Comparison of ENCODE assay signal across 1 cellular context in genomic region chr6:41692735-41693134, GRCh38.
TF ChIP-seq lines count a peak whose summit lies in the region.

No MANE protein-coding gene starts in this region.

TF ChIP-seq in K562, 482 proteins besides CTCF, POLR2A, EP300 and RAD21:
- TF ChIP-seq THAP7 (CRISPR knock-in tag; IDR thresholded peaks at IDR 0.05) (no peak), BRD9 (IDR thresholded peaks at IDR 0.05; ENCODE audit: low read depth, partially characterized antibody) (peak; percentile 31), ZBED1 (IDR thresholded peaks at IDR 0.05) (no peak), JUND (IDR thresholded peaks at IDR 0.05; ENCODE audit: borderline replicate concordance, low read depth, low read length) (no peak), JUND (tag; IDR thresholded peaks at IDR 0.05; ENCODE audit: borderline replicate concordance, low read depth, low read length) (no peak), RBM25 (IDR thresholded peaks at IDR 0.05; ENCODE audit: low read depth, low read length, severe bottlenecking) (peak; percentile 93), ZFP36 (IDR thresholded peaks at IDR 0.05; ENCODE audit: low read depth, low read length, partially characterized antibody) (peak; percentile 81), NELFE (IDR thresholded peaks at IDR 0.05; ENCODE audit: insufficient read depth, insufficient read length) (no peak), BCOR (IDR thresholded peaks at IDR 0.05) (peak; percentile 59; the same call in 1 of the 2 replicates), PHF20 (IDR thresholded peaks at IDR 0.05; ENCODE audit: partially characterized antibody) (no peak), REST (CRISPR knock-in tag; IDR thresholded peaks at IDR 0.05; ENCODE audit: low read depth) (no peak), KDM1A (IDR thresholded peaks at IDR 0.05) (0 out of 4 replicates have a peak, but pooled peaks of 1 of the 2 experiments have one; percentile 14), RAD51 (IDR thresholded peaks at IDR 0.05; ENCODE audit: borderline replicate concordance, low read depth) (no peak), ADNP (tag; IDR thresholded peaks at IDR 0.05) (peak; percentile 31; the same call in 1 of the 2 replicates), ZNF232 (CRISPR knock-in tag; IDR thresholded peaks at IDR 0.05) (no peak), ZNF224 (CRISPR knock-in tag; IDR thresholded peaks at IDR 0.05) (no peak), TAF7 (tag; IDR thresholded peaks at IDR 0.05) (no peak), ZNF583 (CRISPR knock-in tag; IDR thresholded peaks at IDR 0.05) (no peak), L3MBTL2 (IDR thresholded peaks at IDR 0.05) (no peak)
